In genomic region chr19:1775951-1776605, GRCh38 we compare ENCODE assay signal across 29 cellular contexts. TPM values are rescaled to one million over a fixed set of nuclear protein-coding genes. Genes with fewer than 3 reads are reported as not detected.
"Had no signal": no experiment of that assay in that cellular context is flagged by ENCODE, and none has a peak within 500 bp of the region (broad histone marks: within the 10 kb centered on the region; RNA-seq: fewer than 3 reads in every experiment).

No MANE protein-coding gene starts in this region.

- H3K9me3 ChIP-seq: adrenal gland had no signal

- H3K4me1 ChIP-seq: adrenal gland, lower lobe of right lung had no signal

- H3K36me3 Mint-ChIP-seq: stimulated activated effector memory CD8-positive, alpha-beta T cell treated with anti-CD3 and anti-CD28 coated beads, Interleukin-12 subunit alpha, Interleukin-12 subunit beta, amount 100 ng/mL, for 72 hours had no signal

- DNase-seq: activated CD8-positive, alpha-beta memory T cell treated with anti-CD3 and anti-CD28 coated beads for 24 hours; activated CD8-positive, alpha-beta memory T cell treated with anti-CD3 and anti-CD28 coated beads, Interleukin-2, amount 50 U/mL, for 4 hours; activated naive CD4-positive, alpha-beta T cell; activated T-cell treated with anti-CD3 and anti-CD28 coated beads, Interleukin-2, amount 50 U/mL, for 24 hours; adrenal gland; brain microvascular endothelial cell; caudate nucleus; dermis blood vessel endothelial cell; effector CD8-positive, alpha-beta T cell; foreskin melanocyte; hypothalamus; lower lobe of right lung; mucosa of descending colon; posterior cingulate gyrus; small intestine; stimulated activated CD4-positive, alpha-beta T cell treated with anti-CD3 and anti-CD28 coated beads, Interleukin-2, amount 100 ng/mL, for 24 hours; stimulated activated naive CD8-positive, alpha-beta T cell treated with anti-CD3 and anti-CD28 coated beads, Interleukin-15, amount 100 ng/mL, for 72 hours had no signal

- FAIRE-seq: small intestine, TTC549 had no signal

- H3K27ac ChIP-seq: adrenal gland, ascending aorta, brain microvascular endothelial cell, lower lobe of right lung, tibial nerve had no signal

- H3K4me3 Mint-ChIP-seq: activated naive CD8-positive, alpha-beta T cell; activated T-cell treated with anti-CD3 and anti-CD28 coated beads, Interleukin-2, amount 50 U/mL, for 24 hours; stimulated activated effector memory CD8-positive, alpha-beta T cell treated with anti-CD3 and anti-CD28 coated beads, Interleukin-12 subunit alpha, Interleukin-12 subunit beta, amount 100 ng/mL, for 72 hours; stimulated activated naive CD8-positive, alpha-beta T cell treated with anti-CD3 and anti-CD28 coated beads, Interleukin-15, amount 100 ng/mL, for 72 hours had no signal

- H3K4me3 ChIP-seq: adrenal gland, ascending aorta, lower lobe of right lung, mucosa of descending colon, tibial nerve had no signal

- H3K27ac Mint-ChIP-seq: activated naive CD8-positive, alpha-beta T cell; activated T-cell treated with anti-CD3 and anti-CD28 coated beads, Interleukin-2, amount 50 U/mL, for 24 hours; activated T-helper 2 cell treated with anti-CD3 and anti-CD28 coated beads, Interferon-gamma antibody, Interleukin-2, Interleukin-4, amounts not matched to agents 10 μg/mL and 5 μg/mL and 100 μg/mL, durations not matched to agents 14 hours and 24 hours and 36 hours; stimulated activated effector memory CD8-positive, alpha-beta T cell treated with anti-CD3 and anti-CD28 coated beads, Interleukin-12 subunit alpha, Interleukin-12 subunit beta, amount 100 ng/mL, for 72 hours; stimulated activated naive CD8-positive, alpha-beta T cell treated with anti-CD3 and anti-CD28 coated beads, Interleukin-15, amount 100 ng/mL, for 72 hours had no signal

- H3K36me3 ChIP-seq: adrenal gland, ascending aorta, brain microvascular endothelial cell, lower lobe of right lung had no signal

- ATAC-seq: esophagus mucosa; left lobe of liver; lower lobe of right lung; mucosa of descending colon; sciatic nerve; stimulated activated effector memory CD8-positive, alpha-beta T cell treated with anti-CD3 and anti-CD28 coated beads, Interleukin-12 subunit alpha, Interleukin-12 subunit beta, amount 100 ng/mL, for 72 hours; stimulated activated naive CD8-positive, alpha-beta T cell treated with anti-CD3 and anti-CD28 coated beads, Interleukin-15, amount 100 ng/mL, for 72 hours had no signal

RNA-seq across cellular contexts. Expression of gene ONECUT3, which starts 22.8 kb away (rescaled TPM):
- total RNA-seq: activated T-helper 2 cell treated with anti-CD3 and anti-CD28 coated beads, Interferon-gamma antibody, Interleukin-2, Interleukin-4, amounts not matched to agents 10 μg/mL and 5 μg/mL and 100 μg/mL, durations not matched to agents 14 hours and 24 hours and 36 hours; adrenal gland; ascending aorta; dermis blood vessel endothelial cell; esophagus mucosa; kidney epithelial cell; lower lobe of right lung; mucosa of descending colon; omental fat pad; sciatic nerve; tibial nerve; urinary bladder had no signal
- polyA plus RNA-seq: urinary bladder had no signal
